1 cellular context compared by ENCODE assay signal in the genomic region with DNA sequence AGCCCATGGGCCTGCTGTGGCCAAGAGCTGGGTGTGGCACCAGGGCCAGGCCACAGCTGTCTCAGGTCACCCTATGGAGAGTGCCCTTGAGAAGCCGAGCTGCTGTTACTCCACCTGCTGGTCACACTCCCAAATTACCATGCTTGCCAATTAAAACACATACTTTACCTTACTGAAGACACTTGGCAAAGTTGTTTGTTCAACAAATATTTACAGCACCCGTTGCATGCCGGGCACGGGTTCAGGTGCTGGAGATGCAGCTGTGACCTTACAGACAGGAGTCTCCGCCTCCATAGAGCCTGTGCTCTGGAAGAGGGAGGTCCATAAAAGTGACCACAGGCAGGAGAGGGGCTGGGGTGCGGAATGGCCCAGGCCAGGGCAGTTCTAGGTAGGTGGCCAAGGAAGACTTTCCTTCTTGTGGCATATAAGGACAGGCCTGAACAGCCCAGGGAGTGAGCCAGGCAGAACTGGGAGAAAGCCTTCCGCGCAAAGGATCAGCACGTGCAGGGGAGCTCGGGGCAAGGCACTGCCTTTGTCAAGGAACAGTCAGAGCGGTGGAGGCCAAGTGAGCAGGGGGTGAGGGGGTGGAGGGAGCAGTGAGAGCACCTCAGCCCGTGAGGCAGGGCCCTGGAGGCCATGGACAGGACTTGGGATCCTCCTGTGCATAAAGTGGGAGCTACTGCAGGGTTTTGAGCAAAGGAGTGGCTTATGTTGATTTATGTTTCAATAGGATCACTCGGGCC.
A peak's percentile ranks its signal among the peaks of the same experiment; 100 is the strongest.
TF ChIP-seq lines count a peak whose summit lies in the region.

No MANE protein-coding gene starts in this region.

TF ChIP-seq in HepG2, 621 proteins besides CTCF, POLR2A, EP300 and RAD21 (continued from another document and continues in another):
- TF ChIP-seq, protein P1, sequence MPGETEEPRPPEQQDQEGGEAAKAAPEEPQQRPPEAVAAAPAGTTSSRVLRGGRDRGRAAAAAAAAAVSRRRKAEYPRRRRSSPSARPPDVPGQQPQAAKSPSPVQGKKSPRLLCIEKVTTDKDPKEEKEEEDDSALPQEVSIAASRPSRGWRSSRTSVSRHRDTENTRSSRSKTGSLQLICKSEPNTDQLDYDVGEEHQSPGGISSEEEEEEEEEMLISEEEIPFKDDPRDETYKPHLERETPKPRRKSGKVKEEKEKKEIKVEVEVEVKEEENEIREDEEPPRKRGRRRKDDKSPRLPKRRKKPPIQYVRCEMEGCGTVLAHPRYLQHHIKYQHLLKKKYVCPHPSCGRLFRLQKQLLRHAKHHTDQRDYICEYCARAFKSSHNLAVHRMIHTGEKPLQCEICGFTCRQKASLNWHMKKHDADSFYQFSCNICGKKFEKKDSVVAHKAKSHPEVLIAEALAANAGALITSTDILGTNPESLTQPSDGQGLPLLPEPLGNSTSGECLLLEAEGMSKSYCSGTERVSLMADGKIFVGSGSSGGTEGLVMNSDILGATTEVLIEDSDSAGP (CRISPR knock-in tag; IDR thresholded peaks at IDR 0.05; ENCODE audit: borderline replicate concordance) = peak; percentile 50; the same call in 1 of the 2 replicates
- no peak for TF ChIP-seq FOXA1 (IDR thresholded peaks at IDR 0.05)
- TF ChIP-seq FOXA1 (CRISPR knock-in tag; IDR thresholded peaks at IDR 0.05) = peak; percentile 84
- TF ChIP-seq PHF8 (CRISPR knock-in tag; IDR thresholded peaks at IDR 0.05) = peak; percentile 47; the same call in 1 of the 2 replicates
- TF ChIP-seq SP4 (CRISPR knock-in tag; IDR thresholded peaks at IDR 0.05) = peak; percentile 50; the same call in 1 of the 2 replicates
- TF ChIP-seq, protein P2, sequence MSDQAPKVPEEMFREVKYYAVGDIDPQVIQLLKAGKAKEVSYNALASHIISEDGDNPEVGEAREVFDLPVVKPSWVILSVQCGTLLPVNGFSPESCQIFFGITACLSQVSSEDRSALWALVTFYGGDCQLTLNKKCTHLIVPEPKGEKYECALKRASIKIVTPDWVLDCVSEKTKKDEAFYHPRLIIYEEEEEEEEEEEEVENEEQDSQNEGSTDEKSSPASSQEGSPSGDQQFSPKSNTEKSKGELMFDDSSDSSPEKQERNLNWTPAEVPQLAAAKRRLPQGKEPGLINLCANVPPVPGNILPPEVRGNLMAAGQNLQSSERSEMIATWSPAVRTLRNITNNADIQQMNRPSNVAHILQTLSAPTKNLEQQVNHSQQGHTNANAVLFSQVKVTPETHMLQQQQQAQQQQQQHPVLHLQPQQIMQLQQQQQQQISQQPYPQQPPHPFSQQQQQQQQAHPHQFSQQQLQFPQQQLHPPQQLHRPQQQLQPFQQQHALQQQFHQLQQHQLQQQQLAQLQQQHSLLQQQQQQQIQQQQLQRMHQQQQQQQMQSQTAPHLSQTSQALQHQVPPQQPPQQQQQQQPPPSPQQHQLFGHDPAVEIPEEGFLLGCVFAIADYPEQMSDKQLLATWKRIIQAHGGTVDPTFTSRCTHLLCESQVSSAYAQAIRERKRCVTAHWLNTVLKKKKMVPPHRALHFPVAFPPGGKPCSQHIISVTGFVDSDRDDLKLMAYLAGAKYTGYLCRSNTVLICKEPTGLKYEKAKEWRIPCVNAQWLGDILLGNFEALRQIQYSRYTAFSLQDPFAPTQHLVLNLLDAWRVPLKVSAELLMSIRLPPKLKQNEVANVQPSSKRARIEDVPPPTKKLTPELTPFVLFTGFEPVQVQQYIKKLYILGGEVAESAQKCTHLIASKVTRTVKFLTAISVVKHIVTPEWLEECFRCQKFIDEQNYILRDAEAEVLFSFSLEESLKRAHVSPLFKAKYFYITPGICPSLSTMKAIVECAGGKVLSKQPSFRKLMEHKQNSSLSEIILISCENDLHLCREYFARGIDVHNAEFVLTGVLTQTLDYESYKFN (CRISPR knock-in tag; conservative IDR thresholded peaks at IDR 0.05) = peak; percentile 45
- TF ChIP-seq SAFB2 (CRISPR knock-in tag; IDR thresholded peaks at IDR 0.05; ENCODE audit: borderline replicate concordance, low read depth) = 0 out of 2 replicates have a peak, but pooled peaks have one; percentile 50
- TF ChIP-seq, protein P3, sequence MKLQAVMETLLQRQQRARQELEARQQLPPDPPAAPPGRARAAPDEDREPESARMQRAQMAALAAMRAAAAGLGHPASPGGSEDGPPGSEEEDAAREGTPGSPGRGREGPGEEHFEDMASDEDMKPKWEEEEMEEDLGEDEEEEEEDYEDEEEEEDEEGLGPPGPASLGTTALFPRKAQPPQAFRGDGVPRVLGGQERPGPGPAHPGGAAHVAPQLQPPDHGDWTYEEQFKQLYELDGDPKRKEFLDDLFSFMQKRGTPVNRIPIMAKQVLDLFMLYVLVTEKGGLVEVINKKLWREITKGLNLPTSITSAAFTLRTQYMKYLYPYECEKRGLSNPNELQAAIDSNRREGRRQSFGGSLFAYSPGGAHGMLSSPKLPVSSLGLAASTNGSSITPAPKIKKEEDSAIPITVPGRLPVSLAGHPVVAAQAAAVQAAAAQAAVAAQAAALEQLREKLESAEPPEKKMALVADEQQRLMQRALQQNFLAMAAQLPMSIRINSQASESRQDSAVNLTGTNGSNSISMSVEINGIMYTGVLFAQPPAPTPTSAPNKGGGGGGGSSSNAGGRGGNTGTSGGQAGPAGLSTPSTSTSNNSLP (IDR thresholded peaks at IDR 0.05; ENCODE audit: low read depth, low read length) = 0 out of 2 replicates have a peak, but pooled peaks have one; percentile 42
- 0 out of 2 replicates have a peak, but pooled peaks have one; percentile 36 for TF ChIP-seq FLYWCH1 (CRISPR knock-in tag; IDR thresholded peaks at IDR 0.05)
- TF ChIP-seq KDM2A (CRISPR knock-in tag; IDR thresholded peaks at IDR 0.05; ENCODE audit: borderline replicate concordance, low read depth) = peak; percentile 55; the same call in 1 of the 2 replicates
- TF ChIP-seq ZNF33B (CRISPR knock-in tag; IDR thresholded peaks at IDR 0.05) = peak; percentile 64; the same call in 1 of the 2 replicates
- peak; percentile 85 for TF ChIP-seq GATAD2A (CRISPR knock-in tag; IDR thresholded peaks at IDR 0.05)
- peak; percentile 61 for TF ChIP-seq ZNF350 (CRISPR knock-in tag; IDR thresholded peaks at IDR 0.05; ENCODE audit: borderline replicate concordance, low read depth)
- TF ChIP-seq ZNF143 (CRISPR knock-in tag; IDR thresholded peaks at IDR 0.05) = peak; percentile 55; the same call in 1 of the 2 replicates
- peak; percentile 84 for TF ChIP-seq FOXA3 (CRISPR knock-in tag; IDR thresholded peaks at IDR 0.05)
- peak; percentile 66; the same call in 1 of the 2 replicates for TF ChIP-seq ZNF331 (CRISPR knock-in tag; IDR thresholded peaks at IDR 0.05)
- no peak for TF ChIP-seq CEBPB (IDR thresholded peaks at IDR 0.05; ENCODE audit: borderline replicate concordance, low read depth, low read length)
- TF ChIP-seq DR1 (CRISPR knock-in tag; IDR thresholded peaks at IDR 0.05) = 0 out of 2 replicates have a peak, but pooled peaks have one; percentile 36
- TF ChIP-seq, protein P4, sequence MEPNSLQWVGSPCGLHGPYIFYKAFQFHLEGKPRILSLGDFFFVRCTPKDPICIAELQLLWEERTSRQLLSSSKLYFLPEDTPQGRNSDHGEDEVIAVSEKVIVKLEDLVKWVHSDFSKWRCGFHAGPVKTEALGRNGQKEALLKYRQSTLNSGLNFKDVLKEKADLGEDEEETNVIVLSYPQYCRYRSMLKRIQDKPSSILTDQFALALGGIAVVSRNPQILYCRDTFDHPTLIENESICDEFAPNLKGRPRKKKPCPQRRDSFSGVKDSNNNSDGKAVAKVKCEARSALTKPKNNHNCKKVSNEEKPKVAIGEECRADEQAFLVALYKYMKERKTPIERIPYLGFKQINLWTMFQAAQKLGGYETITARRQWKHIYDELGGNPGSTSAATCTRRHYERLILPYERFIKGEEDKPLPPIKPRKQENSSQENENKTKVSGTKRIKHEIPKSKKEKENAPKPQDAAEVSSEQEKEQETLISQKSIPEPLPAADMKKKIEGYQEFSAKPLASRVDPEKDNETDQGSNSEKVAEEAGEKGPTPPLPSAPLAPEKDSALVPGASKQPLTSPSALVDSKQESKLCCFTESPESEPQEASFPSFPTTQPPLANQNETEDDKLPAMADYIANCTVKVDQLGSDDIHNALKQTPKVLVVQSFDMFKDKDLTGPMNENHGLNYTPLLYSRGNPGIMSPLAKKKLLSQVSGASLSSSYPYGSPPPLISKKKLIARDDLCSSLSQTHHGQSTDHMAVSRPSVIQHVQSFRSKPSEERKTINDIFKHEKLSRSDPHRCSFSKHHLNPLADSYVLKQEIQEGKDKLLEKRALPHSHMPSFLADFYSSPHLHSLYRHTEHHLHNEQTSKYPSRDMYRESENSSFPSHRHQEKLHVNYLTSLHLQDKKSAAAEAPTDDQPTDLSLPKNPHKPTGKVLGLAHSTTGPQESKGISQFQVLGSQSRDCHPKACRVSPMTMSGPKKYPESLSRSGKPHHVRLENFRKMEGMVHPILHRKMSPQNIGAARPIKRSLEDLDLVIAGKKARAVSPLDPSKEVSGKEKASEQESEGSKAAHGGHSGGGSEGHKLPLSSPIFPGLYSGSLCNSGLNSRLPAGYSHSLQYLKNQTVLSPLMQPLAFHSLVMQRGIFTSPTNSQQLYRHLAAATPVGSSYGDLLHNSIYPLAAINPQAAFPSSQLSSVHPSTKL (CRISPR knock-in tag; IDR thresholded peaks at IDR 0.05) = peak; percentile 38; the same call in 1 of the 2 replicates
- peak; percentile 74; the same call in 1 of the 2 replicates for TF ChIP-seq MEF2D (CRISPR knock-in tag; IDR thresholded peaks at IDR 0.05)
- TF ChIP-seq, protein P5, sequence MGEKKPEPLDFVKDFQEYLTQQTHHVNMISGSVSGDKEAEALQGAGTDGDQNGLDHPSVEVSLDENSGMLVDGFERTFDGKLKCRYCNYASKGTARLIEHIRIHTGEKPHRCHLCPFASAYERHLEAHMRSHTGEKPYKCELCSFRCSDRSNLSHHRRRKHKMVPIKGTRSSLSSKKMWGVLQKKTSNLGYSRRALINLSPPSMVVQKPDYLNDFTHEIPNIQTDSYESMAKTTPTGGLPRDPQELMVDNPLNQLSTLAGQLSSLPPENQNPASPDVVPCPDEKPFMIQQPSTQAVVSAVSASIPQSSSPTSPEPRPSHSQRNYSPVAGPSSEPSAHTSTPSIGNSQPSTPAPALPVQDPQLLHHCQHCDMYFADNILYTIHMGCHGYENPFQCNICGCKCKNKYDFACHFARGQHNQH (CRISPR knock-in tag; IDR thresholded peaks at IDR 0.05) = peak; percentile 42; the same call in 1 of the 2 replicates
- no peak for TF ChIP-seq ZNF563 (CRISPR knock-in tag; IDR thresholded peaks at IDR 0.05)
- no peak for TF ChIP-seq ZNF138 (CRISPR knock-in tag; IDR thresholded peaks at IDR 0.05; ENCODE audit: low read depth)
- TF ChIP-seq, protein P6, sequence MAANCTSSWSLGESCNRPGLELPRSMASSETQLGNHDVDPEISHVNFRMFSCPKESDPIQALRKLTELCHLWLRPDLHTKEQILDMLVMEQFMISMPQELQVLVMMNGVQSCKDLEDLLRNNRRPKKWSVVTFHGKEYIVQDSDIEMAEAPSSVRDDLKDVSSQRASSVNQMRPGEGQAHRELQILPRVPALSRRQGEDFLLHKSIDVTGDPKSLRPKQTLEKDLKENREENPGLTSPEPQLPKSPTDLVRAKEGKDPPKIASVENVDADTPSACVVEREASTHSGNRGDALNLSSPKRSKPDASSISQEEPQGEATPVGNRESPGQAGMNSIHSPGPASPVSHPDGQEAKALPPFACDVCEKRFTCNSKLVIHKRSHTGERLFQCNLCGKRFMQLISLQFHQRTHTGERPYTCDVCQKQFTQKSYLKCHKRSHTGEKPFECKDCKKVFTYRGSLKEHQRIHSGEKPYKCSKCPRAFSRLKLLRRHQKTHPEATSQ (CRISPR knock-in tag; IDR thresholded peaks at IDR 0.05; ENCODE audit: borderline replicate concordance) = no peak
- TF ChIP-seq FOXK1 (CRISPR knock-in tag; IDR thresholded peaks at IDR 0.05; ENCODE audit: borderline replicate concordance, low read depth) = peak; percentile 31; the same call in 1 of the 2 replicates
- TF ChIP-seq MAFF (IDR thresholded peaks at IDR 0.05; ENCODE audit: low read depth, low read length) = 0 out of 2 replicates have a peak, but pooled peaks have one; percentile 5
- peak; percentile 18; the same call in 1 of the 2 replicates for TF ChIP-seq ZNF891 (CRISPR knock-in tag; IDR thresholded peaks at IDR 0.05)
- TF ChIP-seq MIXL1 (CRISPR knock-in tag; IDR thresholded peaks at IDR 0.05) = peak; percentile 90; the same call in 1 of the 2 replicates
- peak; percentile 48; the same call in 1 of the 2 replicates for TF ChIP-seq NR2C2 (CRISPR knock-in tag; IDR thresholded peaks at IDR 0.05; ENCODE audit: borderline replicate concordance)
- TF ChIP-seq ZNF292 (CRISPR knock-in tag; IDR thresholded peaks at IDR 0.05; ENCODE audit: borderline replicate concordance, low read depth) = peak; percentile 35; the same call in 1 of the 2 replicates
- no peak for TF ChIP-seq XBP1 (CRISPR knock-in tag; IDR thresholded peaks at IDR 0.05)
- TF ChIP-seq ZNF337 (CRISPR knock-in tag; IDR thresholded peaks at IDR 0.05; ENCODE audit: borderline replicate concordance, low read depth) = peak; percentile 62; the same call in 1 of the 2 replicates
- TF ChIP-seq SMC3 (IDR thresholded peaks at IDR 0.05; ENCODE audit: low read length) = peak; percentile 84
- peak; percentile 90 for TF ChIP-seq ZNF781 (CRISPR knock-in tag; IDR thresholded peaks at IDR 0.05; ENCODE audit: borderline replicate concordance, not compliant biosample characterization)
- TF ChIP-seq, protein P7, sequence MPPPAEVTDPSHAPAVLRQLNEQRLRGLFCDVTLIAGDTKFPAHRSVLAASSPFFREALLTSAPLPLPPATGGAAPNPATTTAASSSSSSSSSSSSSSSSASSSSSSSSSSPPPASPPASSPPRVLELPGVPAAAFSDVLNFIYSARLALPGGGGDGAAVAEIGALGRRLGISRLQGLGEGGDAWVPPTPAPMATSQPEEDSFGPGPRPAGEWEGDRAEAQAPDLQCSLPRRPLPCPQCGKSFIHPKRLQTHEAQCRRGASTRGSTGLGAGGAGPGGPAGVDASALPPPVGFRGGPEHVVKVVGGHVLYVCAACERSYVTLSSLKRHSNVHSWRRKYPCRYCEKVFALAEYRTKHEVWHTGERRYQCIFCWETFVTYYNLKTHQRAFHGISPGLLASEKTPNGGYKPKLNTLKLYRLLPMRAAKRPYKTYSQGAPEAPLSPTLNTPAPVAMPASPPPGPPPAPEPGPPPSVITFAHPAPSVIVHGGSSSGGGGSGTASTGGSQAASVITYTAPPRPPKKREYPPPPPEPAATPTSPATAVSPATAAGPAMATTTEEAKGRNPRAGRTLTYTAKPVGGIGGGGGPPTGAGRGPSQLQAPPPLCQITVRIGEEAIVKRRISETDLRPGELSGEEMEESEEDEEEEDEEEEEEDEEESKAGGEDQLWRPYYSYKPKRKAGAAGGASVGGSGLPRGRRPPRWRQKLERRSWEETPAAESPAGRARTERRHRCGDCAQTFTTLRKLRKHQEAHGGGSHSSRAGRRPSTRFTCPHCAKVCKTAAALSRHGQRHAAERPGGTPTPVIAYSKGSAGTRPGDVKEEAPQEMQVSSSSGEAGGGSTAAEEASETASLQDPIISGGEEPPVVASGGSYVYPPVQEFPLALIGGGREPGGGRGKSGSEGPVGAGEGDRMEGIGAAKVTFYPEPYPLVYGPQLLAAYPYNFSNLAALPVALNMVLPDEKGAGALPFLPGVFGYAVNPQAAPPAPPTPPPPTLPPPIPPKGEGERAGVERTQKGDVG (CRISPR knock-in tag; IDR thresholded peaks at IDR 0.05; ENCODE audit: borderline replicate concordance) = peak; percentile 59; the same call in 1 of the 2 replicates
- peak; percentile 45; the same call in 1 of the 2 replicates for TF ChIP-seq ZBTB38 (CRISPR knock-in tag; IDR thresholded peaks at IDR 0.05)
- TF ChIP-seq BHLHE40 (IDR thresholded peaks at IDR 0.05; ENCODE audit: low read length) = peak; percentile 41; the same call in 1 of the 2 replicates
- 0 out of 2 replicates have a peak, but pooled peaks have one; percentile 44 for TF ChIP-seq AKAP8 (CRISPR knock-in tag; IDR thresholded peaks at IDR 0.05)
- TF ChIP-seq SPEN (CRISPR knock-in tag; IDR thresholded peaks at IDR 0.05; ENCODE audit: low read depth) = peak; percentile 59; the same call in 1 of the 2 replicates
- TF ChIP-seq ZNF451 (CRISPR knock-in tag; IDR thresholded peaks at IDR 0.05) = peak; percentile 67; the same call in 1 of the 2 replicates
- TF ChIP-seq ZMYM4 (CRISPR knock-in tag; IDR thresholded peaks at IDR 0.05) = peak; percentile 60
- no peak for TF ChIP-seq CHD4 (IDR thresholded peaks at IDR 0.05; ENCODE audit: borderline replicate concordance, low read length)
